Comparison of ENCODE assay signal across 9 cellular contexts in the genomic region with DNA sequence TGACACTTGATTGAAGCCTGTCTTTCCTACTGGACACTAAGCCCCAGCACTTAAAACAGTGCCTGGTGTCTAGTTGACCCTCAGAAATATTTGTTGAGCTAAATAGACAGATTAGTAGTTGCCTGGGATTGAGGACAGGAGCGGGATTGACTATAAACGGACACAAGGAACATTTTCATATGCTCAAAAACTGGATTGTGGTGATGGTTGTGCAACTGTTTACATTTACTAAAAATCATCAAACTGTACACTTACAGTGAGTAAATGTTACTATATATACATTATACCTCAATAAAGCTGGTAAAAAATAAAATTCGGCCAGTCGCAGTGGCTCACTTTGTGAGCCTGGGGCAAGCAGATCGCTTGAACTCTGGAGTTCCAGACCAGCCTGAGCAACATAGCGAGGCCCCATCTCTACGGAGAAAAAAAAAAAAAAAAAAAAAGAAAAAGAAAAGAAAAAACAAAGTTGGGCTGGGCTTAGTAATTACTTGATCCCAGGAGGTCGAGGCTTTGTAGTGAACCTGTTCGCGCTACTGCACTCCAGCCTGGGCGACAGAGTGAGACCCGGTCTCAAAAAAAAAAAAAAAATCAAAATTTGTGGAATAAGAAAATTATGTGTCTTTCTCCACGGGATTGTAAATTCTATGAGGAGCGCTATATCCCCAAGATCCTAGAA. TPM values are rescaled to one million over a fixed set of nuclear protein-coding genes. Genes with fewer than 3 reads are reported as not detected.
A peak's percentile ranks its signal among the peaks of the same experiment; 100 is the strongest.
DNase-seq lines count a peak whose midpoint lies in the region; ATAC-seq, FAIRE-seq and TF ChIP-seq lines count a peak whose summit lies in the region.
"Had no signal": no experiment of that assay in that cellular context is flagged by ENCODE, and none has a peak within 500 bp of the region (broad histone marks: within the 10 kb centered on the region; RNA-seq: fewer than 3 reads in every experiment).

No MANE protein-coding gene starts in this region.

- CTCF ChIA-PET in Calu3 (lab: Charles Lee) = interaction anchor here (0.5 to 2.1 kb wide), 11 partner anchors 9 to 712 kb away, joined by 3 to 9 read pairs (median 4); partner anchors contain the start of gene CIB2
- CTCF ChIA-PET in K562 (lab: Yijun Ruan, JAX; ENCODE audit: low intra/inter-chr PET ratio) = no interaction called here

- H3K79me2 ChIP-seq in K562 (ENCODE audit: control insufficient read depth, insufficient read depth, low read length) = peaks cover 36% of the 10 kb centered on the region

- H3K27ac Mint-ChIP-seq in Calu3 (ENCODE audit: unreplicated experiment) = peak overlapping the region; percentile 55

- no peak for DNase-seq in Calu3
- no peak for DNase-seq in K562 (ENCODE audit: extremely low read depth in 1 of 4, low spot score in 3 of 4)
- no peak for DNase-seq in AG20443 (ENCODE audit: low spot score)
- no peak for DNase-seq in SKM-1 (lab: John Stamatoyannopoulos, UW; ENCODE audit: unreplicated experiment)
- DNase-seq in NCI-H2081 treated with DMSO at 0.1 percent for 48 hours (lab: John Stamatoyannopoulos, UW) = no peak

- H4K20me1 ChIP-seq in K562 (replicated peaks; ENCODE audit: control insufficient read depth, insufficient read depth, low read length) = peaks cover 2% of the 10 kb centered on the region

- H3K9me1 ChIP-seq in K562 (ENCODE audit: control insufficient read depth, insufficient read depth, low read length) = no peaks in the 10 kb centered on the region

- H3K27me3 Mint-ChIP-seq in Calu3 (ENCODE audit: unreplicated experiment) = no peaks in the 10 kb centered on the region

- peak; percentile 40 for FAIRE-seq in K562 (lab: Jason Lieb, UNC)

- H3K9me3 ChIP-seq in K562 (replicated peaks; ENCODE audit: control insufficient read depth, insufficient read depth, low read depth, low read length) (no peaks in the 10 kb centered on the region), mucosa of stomach (ENCODE audit: control insufficient read depth, low read length) (no peaks in the 10 kb centered on the region)

- TF ChIP-seq EP300 in K562 (IDR thresholded peaks at IDR 0.05; ENCODE audit: low read length) = no peak

- H3K36me3 ChIP-seq in K562 (ENCODE audit: control insufficient read depth, insufficient read depth, low read length) (peaks cover 10% of the 10 kb centered on the region; the same call in 1 of the 3 replicates), mucosa of stomach (ENCODE audit: control insufficient read depth, insufficient read depth, low read length) (no peaks in the 10 kb centered on the region)

- peak overlapping the region; percentile 70 for H3K27ac ChIP-seq in K562 (ENCODE audit: extremely low read depth, low read depth, low read length)

- H3K27me3 ChIP-seq in K562 (ENCODE audit: control insufficient read depth in 2 of 2, insufficient read depth in 2 of 2, low read length in 2 of 2) (no peaks in the 10 kb centered on the region), mucosa of stomach (ENCODE audit: control insufficient read depth, insufficient read depth, low read length) (no peaks in the 10 kb centered on the region)

- H3K4me3 ChIP-seq in K562 (peak overlapping the region; percentile 83), mucosa of stomach (ENCODE audit: low read length) (peak overlapping the region; percentile 34)

- BruUV-seq in Calu3 (replicated peaks; lab: Mats Ljungman, UMichigan) = TSS peak; percentile 95
- TSS peak; percentile 85 for BruUV-seq in K562 (replicated peaks; lab: Mats Ljungman, UMichigan)

- TF ChIP-seq RAD21 in K562 (CRISPR knock-in tag; conservative IDR thresholded peaks at IDR 0.05 in 1 of 2, IDR thresholded peaks at IDR 0.05 in 1 of 2) = no peak

- POLR2A ChIA-PET in K562 (lab: Yijun Ruan, JAX) = interaction anchor here (0.7 to 1.6 kb wide), 11 partner anchors 8 to 701 kb away, joined by 3 to 7 read pairs (median 3); partner anchors contain the start of gene CIB2

- H3K4me1 Mint-ChIP-seq in Calu3 (ENCODE audit: low read depth, unreplicated experiment) = peaks cover 18% of the 10 kb centered on the region

- H3K4me2 ChIP-seq in K562 (ENCODE audit: insufficient read depth, low read length) = peak overlapping the region; percentile 79

- peak overlapping the region; percentile 83 for H2AFZ ChIP-seq in K562 (ENCODE audit: low read depth, low read length)

- H3K4me3 Mint-ChIP-seq in Calu3 (ENCODE audit: low read depth, unreplicated experiment) = peak overlapping the region; percentile 92

- H3K4me1 ChIP-seq in K562 (replicated peaks in 1 of 2; ENCODE audit: control insufficient read depth in 2 of 2, insufficient read depth in 2 of 2, low read length in 2 of 2) (peaks cover 20 to 23% of the 10 kb centered on the region in 2 experiments; a peak in 4 of 5 replicates), mucosa of stomach (ENCODE audit: control insufficient read depth, insufficient read depth, low read length) (peaks cover 24% of the 10 kb centered on the region)

- H3K36me3 Mint-ChIP-seq in Calu3 (ENCODE audit: insufficient read depth, unreplicated experiment) = peaks cover 33% of the 10 kb centered on the region

- intact Hi-C loops in Calu3 (cut with micrococcal nuclease; ENCODE audit: unreplicated experiment) (loop anchor here (2.0 kb wide), 1 partner anchor 14 kb away; no protein-coding TSS in a partner anchor), K562 (cut with micrococcal nuclease) (no loop called here)

- in situ Hi-C loops in K562 (cut with MboI) = no loop called here

- no peaks in the 10 kb centered on the region for H3K9me3 Mint-ChIP-seq in Calu3 (ENCODE audit: low read depth, unreplicated experiment)

- 3% methylated on average over 13 of the region's 14 CpGs for WGBS in K562 (ENCODE audit: insufficient coverage, low coverage, missing lambda C conversion rate)

- no peak for TF ChIP-seq POLR2A in K562 (conservative IDR thresholded peaks at IDR 0.05)
- TF ChIP-seq POLR2A in GM18505 (IDR thresholded peaks at IDR 0.05; ENCODE audit: borderline replicate concordance, extremely low read depth, insufficient read depth, insufficient read length) = no peak

- ATAC-seq in HG02852 (IDR thresholded peaks at IDR 0.05; ENCODE audit: unreplicated experiment) (peak; percentile 9), K562 (peak; percentile 24), GM18505 (IDR thresholded peaks at IDR 0.05; ENCODE audit: unreplicated experiment) (no peak)

- H3K9ac ChIP-seq in K562 (ENCODE audit: insufficient read depth in 1 of 2, low read depth in 2 of 2, low read length in 2 of 2) = peak overlapping the region; percentile 60 to 69
- peak overlapping the region; percentile 72 for H3K9ac ChIP-seq in mucosa of stomach (ENCODE audit: low read length)

- TF ChIP-seq CTCF in Calu3 (IDR thresholded peaks at IDR 0.05; ENCODE audit: unreplicated experiment) = no peak
- no peak for TF ChIP-seq CTCF in K562 (IDR thresholded peaks at IDR 0.05 in 2 of 3, conservative IDR thresholded peaks at IDR 0.05 in 1 of 3; ENCODE audit: insufficient read depth in 2 of 3, low read depth in 1 of 3, low read length in 3 of 3)

RNA-seq across cellular contexts. Expression of gene IDH3A, which starts 0.6 kb away (rescaled TPM):
- total RNA-seq in Calu3 (2022) (96.1 and 111 TPM in 2 replicates), K562 (2014; rRNA removed) (37.4 and 56.3 TPM in 2 replicates), K562 (2014; rRNA removed; fragmentation: Illumina TruSeq; extraction: Trizol) (94.5 and 101 TPM in 2 replicates), K562 (2015; rRNA removed; fragmentation: Illumina TruSeq; extraction: Trizol) (77.4 and 87.2 TPM in 2 replicates), K562 (2021) (130 and 131 TPM in 2 replicates)
- 51.1 and 92.3 TPM in 2 replicates for total RNA-seq in K562 (2011; cell fraction: chromatin; rRNA removed; ENCODE audit: low replicate concordance)
- 31.0 and 36.2 TPM in 2 replicates for total RNA-seq in K562 (2011; cell fraction: nucleolus; rRNA removed)
- 56.6 and 86.7 TPM in 2 replicates for total RNA-seq in K562 (2011; cell fraction: nucleoplasm; rRNA removed)
- polyA plus RNA-seq in K562 (2011; rRNA removed) (88.5 and 115 TPM in 2 replicates), K562 (2014; fragmentation: Illumina TruSeq; extraction: Trizol) (107 and 116 TPM in 2 replicates), K562 (2014; fragmentation: Nextera tagmentation; extraction: Ambion mirVana) (100 to 1,000 TPM; 190 to 249 TPM), K562 (2014; rRNA removed) (70.0 and 86.7 TPM in 2 replicates)
- polyA plus RNA-seq in K562 (2011; cell fraction: cytosol; rRNA removed) = 27.8 and 86.0 TPM in 2 replicates
- polyA plus RNA-seq in K562 (2011; cell fraction: nucleus; rRNA removed) = 44.5 and 59.2 TPM in 2 replicates
- polyA plus RNA-seq in K562 (2012) = 66.8 and 116 TPM in 2 replicates
- 169 and 205 TPM in 2 replicates for polyA minus RNA-seq in K562 (2011; rRNA and poly(A)+ RNA removed)
- polyA minus RNA-seq in K562 (2011; cell fraction: cytosol; rRNA and poly(A)+ RNA removed) = 64.1 and 74.0 TPM in 2 replicates
- polyA minus RNA-seq in K562 (2011; cell fraction: nucleus; rRNA and poly(A)+ RNA removed) = 15.1 and 38.0 TPM in 2 replicates

RNA-seq across cellular contexts. Expression of gene CIB2, which starts 17.3 kb away (rescaled TPM):
- total RNA-seq in Calu3 (2022) = 15.1 and 15.7 TPM in 2 replicates
- 3.8 and 11.9 TPM in 2 replicates for total RNA-seq in K562 (2011; cell fraction: chromatin; rRNA removed; ENCODE audit: low replicate concordance)
- total RNA-seq in K562 (2011; cell fraction: nucleolus; rRNA removed) = 7.2 and 9.5 TPM in 2 replicates
- 8.9 and 12.3 TPM in 2 replicates for total RNA-seq in K562 (2011; cell fraction: nucleoplasm; rRNA removed)
- total RNA-seq in K562 (2014; rRNA removed) = 22.4 and 33.3 TPM in 2 replicates
- 12.5 and 15.9 TPM in 2 replicates for total RNA-seq in K562 (2014; rRNA removed; fragmentation: Illumina TruSeq; extraction: Trizol)
- total RNA-seq in K562 (2015; rRNA removed; fragmentation: Illumina TruSeq; extraction: Trizol) = 18.5 and 19.6 TPM in 2 replicates
- 18.3 and 22.9 TPM in 2 replicates for total RNA-seq in K562 (2021)
- 37.4 and 38.2 TPM in 2 replicates for polyA plus RNA-seq in K562 (2011; rRNA removed)
- polyA plus RNA-seq in K562 (2011; cell fraction: cytosol; rRNA removed) = 28.4 and 32.0 TPM in 2 replicates
- polyA plus RNA-seq in K562 (2011; cell fraction: nucleus; rRNA removed) = 12.9 and 15.3 TPM in 2 replicates
- polyA plus RNA-seq in K562 (2012) = 19.3 and 45.7 TPM in 2 replicates
- 27.3 and 32.7 TPM in 2 replicates for polyA plus RNA-seq in K562 (2014; fragmentation: Illumina TruSeq; extraction: Trizol)
- polyA plus RNA-seq in K562 (2014; fragmentation: Nextera tagmentation; extraction: Ambion mirVana) = 1 to 10 TPM; 1.5 to 2.0 TPM
- 19.4 and 26.5 TPM in 2 replicates for polyA plus RNA-seq in K562 (2014; rRNA removed)
- 42.4 and 47.1 TPM in 2 replicates for polyA minus RNA-seq in K562 (2011; rRNA and poly(A)+ RNA removed)
- 15.1 and 20.0 TPM in 2 replicates for polyA minus RNA-seq in K562 (2011; cell fraction: cytosol; rRNA and poly(A)+ RNA removed)
- 3.0 and 4.3 TPM in 2 replicates for polyA minus RNA-seq in K562 (2011; cell fraction: nucleus; rRNA and poly(A)+ RNA removed)

RNA-seq across cellular contexts. Expression of gene SH2D7, which starts 56.2 kb away (rescaled TPM):
- total RNA-seq in Calu3 (2022) (not detected in 2 replicates), K562 (2014; rRNA removed) (not detected in 2 replicates), K562 (2014; rRNA removed; fragmentation: Illumina TruSeq; extraction: Trizol) (not detected in 2 replicates), K562 (2015; rRNA removed; fragmentation: Illumina TruSeq; extraction: Trizol) (not detected in 2 replicates), K562 (2021) (not detected in 2 replicates)
- total RNA-seq in K562 (2011; cell fraction: chromatin; rRNA removed; ENCODE audit: low replicate concordance) = not detected in 2 replicates
- not detected in 2 replicates for total RNA-seq in K562 (2011; cell fraction: nucleolus; rRNA removed)
- not detected in 2 replicates for total RNA-seq in K562 (2011; cell fraction: nucleoplasm; rRNA removed)
- polyA plus RNA-seq in K562 (2011; rRNA removed) (not detected in 2 replicates), K562 (2014; fragmentation: Illumina TruSeq; extraction: Trizol) (not detected in 2 replicates), K562 (2014; fragmentation: Nextera tagmentation; extraction: Ambion mirVana) (not detected), K562 (2014; rRNA removed) (not detected in 2 replicates)
- polyA plus RNA-seq in K562 (2011; cell fraction: cytosol; rRNA removed) = not detected in 2 replicates
- not detected in 2 replicates for polyA plus RNA-seq in K562 (2011; cell fraction: nucleus; rRNA removed)
- polyA plus RNA-seq in K562 (2012) = 0.10 and 0.19 TPM in 2 replicates
- polyA minus RNA-seq in K562 (2011; rRNA and poly(A)+ RNA removed) = not detected in 2 replicates
- polyA minus RNA-seq in K562 (2011; cell fraction: cytosol; rRNA and poly(A)+ RNA removed) = not detected in 2 replicates
- not detected in 2 replicates for polyA minus RNA-seq in K562 (2011; cell fraction: nucleus; rRNA and poly(A)+ RNA removed)
- total RNA-seq: RPMI7951 had no signal
